In genomic region chr16:30457256-30457655, GRCh38 we compare ENCODE assay signal across 19 cellular contexts. TPM values are rescaled to one million over a fixed set of nuclear protein-coding genes. Genes with fewer than 3 reads are reported as not detected.
A peak's percentile ranks its signal among the peaks of the same experiment; 100 is the strongest.
DNase-seq lines count a peak whose midpoint lies in the region; ATAC-seq and TF ChIP-seq lines count a peak whose summit lies in the region.
"Had no signal": no experiment of that assay in that cellular context is flagged by ENCODE, and none has a peak within 500 bp of the region (broad histone marks: within the 10 kb centered on the region; RNA-seq: fewer than 3 reads in every experiment).

No MANE protein-coding gene starts in this region.

- H3K27ac Mint-ChIP-seq in activated CD4-positive, alpha-beta T cell treated with anti-CD3 and anti-CD28 coated beads, Interleukin-2, amount 10 ng/mL, durations not matched to agents 7 days and 5 days: peak overlapping the region; percentile 99
- H3K27ac Mint-ChIP-seq in activated T-helper 17 cell treated with anti-CD3 and anti-CD28 coated beads, Interleukin-2, amount 50 U/mL, for 72 hours: no peak overlapping the region
- H3K27ac Mint-ChIP-seq: HFFc6 had no signal

- no peaks in the 10 kb centered on the region for H3K9me3 ChIP-seq in HEK293 (ENCODE audit: control insufficient read depth, insufficient read depth, low read depth, low read length)
- no peaks in the 10 kb centered on the region for H3K9me3 ChIP-seq in right lobe of liver
- H3K9me3 ChIP-seq: uterus had no signal

- H3K4me3 ChIP-seq in HEK293 (ENCODE audit: low read depth, low read length) (no peak overlapping the region), right lobe of liver (no peak overlapping the region)
- H3K4me3 ChIP-seq: coronary artery, uterus had no signal

- 100% methylated on average over 1 of the region's 1 CpG for WGBS in right lobe of liver (ENCODE audit: insufficient coverage, low coverage, low lambda C conversion rate, missing lambda C conversion rate)

- no peak overlapping the region for H3K27ac ChIP-seq in HEK293 (ENCODE audit: extremely low read depth, low read depth, low read length)
- no peak overlapping the region for H3K27ac ChIP-seq in right lobe of liver
- H3K27ac ChIP-seq: coronary artery, uterus had no signal

- TF ChIP-seq CTCF in HEK293 (tag by site-specific recombination; IDR thresholded peaks at IDR 0.05): no peak
- no peak for TF ChIP-seq CTCF in right lobe of liver (IDR thresholded peaks at IDR 0.05)

- peaks cover 82% of the 10 kb centered on the region for H3K4me1 Mint-ChIP-seq in activated CD4-positive, alpha-beta T cell treated with anti-CD3 and anti-CD28 coated beads, Interleukin-2, amount 10 ng/mL, durations not matched to agents 7 days and 5 days
- peaks cover 24% of the 10 kb centered on the region for H3K4me1 Mint-ChIP-seq in activated T-helper 17 cell treated with anti-CD3 and anti-CD28 coated beads, Interleukin-2, amount 50 U/mL, for 72 hours

- H3K4me1 ChIP-seq in HEK293 (ENCODE audit: control insufficient read depth, insufficient read depth, low read length): no peaks in the 10 kb centered on the region
- H3K4me1 ChIP-seq in right lobe of liver: no peaks in the 10 kb centered on the region
- H3K4me1 ChIP-seq: uterus had no signal

- POLR2A ChIA-PET in activated CD4-positive, alpha-beta T cell treated with anti-CD3 and anti-CD28 coated beads, Interleukin-2, amount 10 ng/mL, durations not matched to agents 7 days and 5 days (lab: Charles Lee): interaction anchor here (0.5 kb wide), 1 partner anchor 13 kb away, joined by 3 read pairs; no protein-coding TSS in a partner anchor
- POLR2A ChIA-PET in HEK293 (lab: Yijun Ruan, JAX): no interaction called here

- no peaks in the 10 kb centered on the region for H3K27me3 Mint-ChIP-seq in activated CD4-positive, alpha-beta T cell treated with anti-CD3 and anti-CD28 coated beads, Interleukin-2, amount 10 ng/mL, durations not matched to agents 7 days and 5 days
- H3K27me3 Mint-ChIP-seq in activated T-helper 17 cell treated with anti-CD3 and anti-CD28 coated beads, Interleukin-2, amount 50 U/mL, for 72 hours: no peaks in the 10 kb centered on the region

- ATAC-seq in activated T-helper 17 cell treated with anti-CD3 and anti-CD28 coated beads, Interleukin-2, amount 50 U/mL, for 72 hours (replicated peaks): no peak
- ATAC-seq in right lobe of liver (peak; percentile 48 to 67 (median 54)), GM21528 (IDR thresholded peaks at IDR 0.05; ENCODE audit: low FRiP score, unreplicated experiment) (no peak), HG02973 (IDR thresholded peaks at IDR 0.05; ENCODE audit: unreplicated experiment) (no peak)

- no peaks in the 10 kb centered on the region for H3K9me3 Mint-ChIP-seq in activated CD4-positive, alpha-beta T cell treated with anti-CD3 and anti-CD28 coated beads, Interleukin-2, amount 10 ng/mL, durations not matched to agents 7 days and 5 days
- no peaks in the 10 kb centered on the region for H3K9me3 Mint-ChIP-seq in activated T-helper 17 cell treated with anti-CD3 and anti-CD28 coated beads, Interleukin-2, amount 50 U/mL, for 72 hours
- H3K9me3 Mint-ChIP-seq: HFFc6 had no signal

- no peak for TF ChIP-seq POLR2A in right lobe of liver (IDR thresholded peaks at IDR 0.05)

- no peak for DNase-seq in activated CD4-positive, alpha-beta T cell treated with anti-CD3 and anti-CD28 coated beads, Interleukin-2, amount 10 ng/mL, durations not matched to agents 7 days and 5 days
- DNase-seq in activated CD4-positive, alpha-beta T cell treated with anti-CD3 and anti-CD28 coated beads, Interleukin-2, amount 50 U/mL, for 1 hour: no peak
- DNase-seq in right lobe of liver: no peak
- DNase-seq in hepatic stellate cell (ENCODE audit: low spot score): no peak
- DNase-seq: HFFc6, MM.1S, NCI-H187, NCI-H446 treated with DMSO at 0.1 percent for 48 hours, nucleus accumbens, retina, uterus had no signal

- intact Hi-C loops in right lobe of liver (cut with DNase I): loop anchor here in 1 of 2 donors (10.0 kb wide), 1 partner anchor 58 kb away; no protein-coding TSS in a partner anchor

- H3K27me3 ChIP-seq in right lobe of liver: no peaks in the 10 kb centered on the region
- H3K27me3 ChIP-seq: uterus had no signal

- CTCF ChIA-PET in activated CD4-positive, alpha-beta T cell treated with anti-CD3 and anti-CD28 coated beads, Interleukin-2, amount 10 ng/mL, durations not matched to agents 7 days and 5 days (lab: Charles Lee): interaction anchor here (0.7 to 5.9 kb wide), 12 partner anchors 7 to 158 kb away, joined by 3 to 35 read pairs (median 7); partner anchors contain the start of genes DCTPP1, ITGAL, SEPHS2 and ZNF764
- CTCF ChIA-PET in HEK293 (lab: Yijun Ruan, JAX): interaction anchor here (1.4 to 6.6 kb wide), 3 partner anchors 8 to 158 kb away, joined by 4 to 39 read pairs (median 15); no protein-coding TSS in a partner anchor

- H3K4me3 Mint-ChIP-seq in activated CD4-positive, alpha-beta T cell treated with anti-CD3 and anti-CD28 coated beads, Interleukin-2, amount 10 ng/mL, durations not matched to agents 7 days and 5 days: peak overlapping the region; percentile 20
- peak overlapping the region; percentile 79 for H3K4me3 Mint-ChIP-seq in activated T-helper 17 cell treated with anti-CD3 and anti-CD28 coated beads, Interleukin-2, amount 50 U/mL, for 72 hours
- H3K4me3 Mint-ChIP-seq: HFFc6 had no signal

- H3K36me3 Mint-ChIP-seq in activated CD4-positive, alpha-beta T cell treated with anti-CD3 and anti-CD28 coated beads, Interleukin-2, amount 10 ng/mL, durations not matched to agents 7 days and 5 days (ENCODE audit: low read depth): no peaks in the 10 kb centered on the region
- peaks cover 9% of the 10 kb centered on the region for H3K36me3 Mint-ChIP-seq in activated T-helper 17 cell treated with anti-CD3 and anti-CD28 coated beads, Interleukin-2, amount 50 U/mL, for 72 hours (ENCODE audit: low read depth)

- H3K36me3 ChIP-seq in HEK293 (ENCODE audit: control insufficient read depth in 2 of 2, insufficient read depth in 1 of 2, low read length in 2 of 2): no peaks in the 10 kb centered on the region
- no peaks in the 10 kb centered on the region for H3K36me3 ChIP-seq in right lobe of liver
- H3K36me3 ChIP-seq: uterus had no signal

TF ChIP-seq in HEK293, 187 proteins besides CTCF, POLR2A, EP300 and RAD21:
- peak; percentile 37; the same call in 1 of the 2 replicates for TF ChIP-seq ZNF394 (tag by site-specific recombination; IDR thresholded peaks at IDR 0.05; ENCODE audit: borderline replicate concordance)
- TF ChIP-seq AEBP2 (tag by site-specific recombination; IDR thresholded peaks at IDR 0.05; ENCODE audit: borderline replicate concordance): no peak
TF ChIP-seq in HEK293: peak in this region for 1.

RNA-seq across cellular contexts. Expression of gene SEPHS2, which starts 11.6 kb away (rescaled TPM):
- 10 to 100 TPM; 52.2 to 58.9 TPM for total RNA-seq in activated CD4-positive, alpha-beta T cell treated with anti-CD3 and anti-CD28 coated beads, Interleukin-2, amount 10 ng/mL, durations not matched to agents 7 days and 5 days
- 10 to 100 TPM; 48.9 to 79.1 TPM for total RNA-seq in activated T-helper 17 cell treated with anti-CD3 and anti-CD28 coated beads, Interleukin-2, amount 50 U/mL, for 72 hours
- 100 to 1,000 TPM; 157 to 228 (median 205) TPM for total RNA-seq in right lobe of liver

RNA-seq across cellular contexts. Expression of gene ITGAL, which starts 15.3 kb away (rescaled TPM):
- total RNA-seq in activated CD4-positive, alpha-beta T cell treated with anti-CD3 and anti-CD28 coated beads, Interleukin-2, amount 10 ng/mL, durations not matched to agents 7 days and 5 days: 100 to 1,000 TPM; 521 to 598 TPM
- 100 to 1,000 TPM; 319 to 344 TPM for total RNA-seq in activated T-helper 17 cell treated with anti-CD3 and anti-CD28 coated beads, Interleukin-2, amount 50 U/mL, for 72 hours
- total RNA-seq in right lobe of liver: 10 to 100 TPM in 4 of 6 experiments, 1 to 10 TPM in 2; 7.3 to 12.4 (median 10.2) TPM
- total RNA-seq: A673, endothelial cell of umbilical vein, fibroblast of villous mesenchyme, HFFc6 had no signal

RNA-seq across cellular contexts. Expression of gene DCTPP1, which starts 27.4 kb away (rescaled TPM):
- total RNA-seq in activated CD4-positive, alpha-beta T cell treated with anti-CD3 and anti-CD28 coated beads, Interleukin-2, amount 10 ng/mL, durations not matched to agents 7 days and 5 days: 10 to 100 TPM; 48.4 to 51.4 TPM
- total RNA-seq in activated T-helper 17 cell treated with anti-CD3 and anti-CD28 coated beads, Interleukin-2, amount 50 U/mL, for 72 hours: 100 to 1,000 TPM in 1 of 2 donors, 10 to 100 TPM in 1; 60.9 to 173 TPM
- 10 to 100 TPM; 10.0 to 17.9 (median 13.9) TPM for total RNA-seq in right lobe of liver

RNA-seq across cellular contexts. Expression of gene ZNF771, which starts 49.9 kb away (rescaled TPM):
- total RNA-seq in activated CD4-positive, alpha-beta T cell treated with anti-CD3 and anti-CD28 coated beads, Interleukin-2, amount 10 ng/mL, durations not matched to agents 7 days and 5 days: 1 to 10 TPM; 3.4 to 3.7 TPM
- total RNA-seq in activated T-helper 17 cell treated with anti-CD3 and anti-CD28 coated beads, Interleukin-2, amount 50 U/mL, for 72 hours: 1 to 10 TPM; 5.1 to 5.2 TPM
- total RNA-seq in right lobe of liver: 10 to 100 TPM in 3 of 6 experiments, 1 to 10 TPM in 3; 3.9 to 11.3 (median 9.6) TPM

Comparison
In these comparisons a context has a peak if more than half of its experiments do, and no peak if none do; other contexts are left out.
1. ATAC-seq: peak in right lobe of liver (4 of 4); none in activated T-helper 17 cell treated with anti-CD3 and anti-CD28 coated beads, Interleukin-2, amount 50 U/mL, for 72 hours (single experiment), GM21528 (single experiment) and HG02973 (single experiment).
2. RNA of gene ITGAL, which starts 15.3 kb away (total RNA-seq): 521 to 598 TPM in activated CD4-positive, alpha-beta T cell treated with anti-CD3 and anti-CD28 coated beads, Interleukin-2, amount 10 ng/mL, durations not matched to agents 7 days and 5 days and 319 to 344 TPM in activated T-helper 17 cell treated with anti-CD3 and anti-CD28 coated beads, Interleukin-2, amount 50 U/mL, for 72 hours; 7.3 to 12.4 TPM in right lobe of liver; every median in the first group is over 10 times any median in the second.